Comparison of ENCODE assay signal across 32 cellular contexts in the genomic region with DNA sequence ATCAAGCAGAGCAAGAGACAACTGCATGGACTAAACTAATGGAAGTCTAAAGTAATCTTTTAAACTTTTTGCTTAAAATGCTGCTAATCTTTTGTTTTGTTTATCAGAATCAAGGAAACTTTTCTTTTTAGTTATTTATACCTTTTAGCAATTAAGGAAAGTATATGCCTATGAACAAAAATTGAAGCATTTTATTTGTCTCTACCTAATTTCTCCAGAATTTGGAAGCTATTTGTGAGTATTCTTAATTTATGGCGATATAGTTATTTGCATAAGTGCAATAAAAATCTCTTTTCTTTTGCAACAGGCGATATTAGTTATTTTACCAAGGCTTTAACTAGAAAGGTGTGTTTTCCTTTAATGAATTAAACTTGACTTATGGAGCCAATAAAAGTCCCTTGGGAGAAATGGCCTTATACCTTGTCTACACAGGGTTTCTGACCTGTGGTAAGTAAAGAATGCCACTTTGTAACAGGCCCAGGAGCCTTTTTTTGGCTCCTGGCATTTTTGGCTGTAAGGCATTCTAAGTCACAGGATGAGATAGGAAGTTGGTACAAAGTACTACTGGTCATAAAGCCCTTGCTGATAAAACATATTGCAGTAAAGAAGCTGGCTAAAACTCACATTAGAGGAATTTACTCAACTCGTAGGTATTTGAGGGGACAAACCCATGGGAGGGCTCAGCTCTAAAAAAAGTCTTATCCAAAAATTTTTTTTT. TPM values are rescaled to one million over a fixed set of nuclear protein-coding genes. Genes with fewer than 3 reads are reported as not detected.
"Had no signal": no experiment of that assay in that cellular context is flagged by ENCODE, and none has a peak within 500 bp of the region (broad histone marks: within the 10 kb centered on the region; RNA-seq: fewer than 3 reads in every experiment).

No MANE protein-coding gene starts in this region.

- DNase-seq: activated B cell treated with CpG ODN at 0.5 μM for 24 hours; activated CD4-positive, alpha-beta memory T cell treated with anti-CD3 and anti-CD28 coated beads for 36 hours; activated CD4-positive, alpha-beta T cell treated with anti-CD3 and anti-CD28 coated beads for 4 hours; activated CD4-positive, alpha-beta T cell treated with anti-CD3 and anti-CD28 coated beads, Interleukin-2, amount 50 U/mL, for 1 hour; activated CD4-positive, CD25-positive, alpha-beta regulatory T cell treated with anti-CD3 and anti-CD28 coated beads, Interleukin-2, amount 50 U/mL, for 72 hours; activated CD8-positive, alpha-beta memory T cell treated with anti-CD3 and anti-CD28 coated beads, Interleukin-2, amount 50 U/mL, for 48 hours; activated effector memory CD4-positive, alpha-beta T cell treated with Interleukin-2 at 50 U/mL for 16 hours; activated naive CD4-positive, alpha-beta T cell treated with anti-CD3 and anti-CD28 coated beads, Interleukin-2, amount 10 ng/mL, durations not matched to agents 7 days and 5 days; activated naive CD8-positive, alpha-beta T cell treated with anti-CD3 and anti-CD28 coated beads, Interleukin-2, amount 50 U/mL, for 24 hours; activated T-cell treated with anti-CD3 and anti-CD28 coated beads, Interleukin-2, amount 50 U/mL, for 48 hours; anterior cingulate cortex; caudate nucleus; Kasumi-1; KG1; MM.1S; MV-4-11; NCI-H1092 treated with DMSO at 0.1 percent for 48 hours; NCI-H146; NCI-H187; NCI-H2029 treated with DMSO at 0.1 percent for 48 hours; NCI-H2107; NCI-H2171; NCI-H510A; NCI-H526; NCI-H774; PC-9; SW 1271; T-helper 1 cell; T-helper 2 cell; T-helper 9 cell had no signal

- ATAC-seq: activated naive CD8-positive, alpha-beta T cell treated with anti-CD3 and anti-CD28 coated beads, Interleukin-2, amount 50 U/mL, for 24 hours; Right ventricle myocardium inferior had no signal

RNA-seq across cellular contexts. Expression of a gene that starts 55.2 kb away (rescaled TPM):
- total RNA-seq: activated B cell treated with CpG ODN at 0.5 μM for 24 hours; activated CD4-positive, alpha-beta memory T cell treated with anti-CD3 and anti-CD28 coated beads for 36 hours; bronchial epithelial cell; PC-9; Right ventricle myocardium inferior had no signal
